12 cellular contexts compared by ENCODE assay signal in the genomic region with DNA sequence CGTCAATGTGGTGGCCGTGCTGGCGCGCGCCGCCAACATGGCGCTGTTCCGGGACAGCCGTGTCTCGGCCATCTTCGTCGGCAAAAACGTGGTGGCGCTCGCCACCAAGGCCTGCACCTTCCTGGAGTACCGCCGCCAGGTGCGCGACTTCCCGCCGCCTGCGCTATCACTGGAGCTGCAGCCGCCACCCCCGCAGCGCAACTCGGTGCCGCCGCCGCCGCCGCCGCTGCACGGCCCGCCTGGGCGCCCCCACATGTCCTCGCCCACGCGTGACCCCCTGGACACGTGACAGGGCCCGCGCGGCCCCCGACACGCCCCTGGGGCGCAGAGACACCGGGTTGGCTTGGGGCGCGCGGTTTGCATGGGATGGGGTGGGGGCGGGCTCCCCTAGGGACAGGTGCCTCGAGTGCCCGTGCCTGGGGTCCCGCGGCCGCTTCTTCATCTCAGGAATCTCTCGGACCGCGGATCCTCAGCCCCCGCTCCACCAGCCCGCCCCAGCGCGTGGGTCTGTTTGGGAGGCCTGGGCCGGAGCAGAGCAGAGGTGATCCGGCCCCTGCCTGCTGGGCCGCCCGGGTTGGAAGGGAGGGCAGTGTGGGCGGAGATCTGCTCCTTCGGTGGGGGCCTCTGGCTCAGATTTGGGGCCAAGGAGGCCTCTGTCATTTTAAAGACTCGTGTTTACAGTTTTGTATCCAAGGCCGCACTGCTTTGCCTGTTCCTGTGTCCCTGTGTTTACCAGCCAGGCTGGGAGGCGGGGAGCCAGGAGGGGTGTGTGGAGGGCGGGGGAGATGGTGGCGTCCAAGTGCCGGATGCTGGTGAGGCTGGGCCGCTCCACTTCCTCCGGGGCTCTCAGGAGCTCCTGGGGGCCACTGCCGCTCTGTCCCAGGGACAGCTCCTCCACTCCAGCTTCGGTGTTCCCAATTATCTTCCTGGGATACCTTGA. TPM values are rescaled to one million over a fixed set of nuclear protein-coding genes. Genes with fewer than 3 reads are reported as not detected.
DNase-seq lines count a peak whose midpoint lies in the region; ATAC-seq and TF ChIP-seq lines count a peak whose summit lies in the region.
"Had no signal": no experiment of that assay in that cellular context is flagged by ENCODE, and none has a peak within 500 bp of the region (broad histone marks: within the 10 kb centered on the region; RNA-seq: fewer than 3 reads in every experiment).

No MANE protein-coding gene starts in this region.

- peaks cover 5 to 15% of the 10 kb centered on the region in 2 donors for H3K27me3 Mint-ChIP-seq in CD8-positive, alpha-beta memory T cell

- H3K4me3 Mint-ChIP-seq in CD8-positive, alpha-beta memory T cell: peak overlapping the region; percentile 74 to 86 (median 80)

- H3K27ac Mint-ChIP-seq in CD8-positive, alpha-beta memory T cell: peak overlapping the region in 3 of 8 donors; percentile 56 to 78 (median 61)

- H3K36me3 ChIP-seq in CD8-positive, alpha-beta memory T cell (ENCODE audit: insufficient read depth, low read length): no peaks in the 10 kb centered on the region
- H3K36me3 ChIP-seq in psoas muscle (ENCODE audit: insufficient read depth in 1 of 2, low read depth in 1 of 2): no peaks in the 10 kb centered on the region

- H3K9me3 ChIP-seq in CD8-positive, alpha-beta memory T cell (ENCODE audit: low read length): no peaks in the 10 kb centered on the region
- no peaks in the 10 kb centered on the region for H3K9me3 ChIP-seq in psoas muscle

- CTCF ChIA-PET in CD8-positive, alpha-beta memory T cell (lab: Charles Lee): interaction anchor here (1.9 to 3.8 kb wide), 3 partner anchors 8 to 48 kb away, joined by 6 to 19 read pairs (median 11); no protein-coding TSS in a partner anchor

- peaks cover 0 to 1% (median 0%) of the 10 kb centered on the region in 5 donors for H3K9me3 Mint-ChIP-seq in CD8-positive, alpha-beta memory T cell

- peaks cover 26% of the 10 kb centered on the region for H3K4me1 ChIP-seq in CD8-positive, alpha-beta memory T cell (ENCODE audit: insufficient read depth, low read length)
- peaks cover 17% of the 10 kb centered on the region for H3K4me1 ChIP-seq in psoas muscle

- H3K27ac ChIP-seq in CD8-positive, alpha-beta memory T cell (ENCODE audit: low read depth, low read length): no peak overlapping the region
- H3K27ac ChIP-seq in caudate nucleus (ENCODE audit: low read depth, low read length) (peak overlapping the region; percentile 36), psoas muscle (no peak overlapping the region)

- peaks cover 4 to 38% (median 7%) of the 10 kb centered on the region in 3 donors for H3K4me1 Mint-ChIP-seq in CD8-positive, alpha-beta memory T cell

- H3K4me3 ChIP-seq in CD8-positive, alpha-beta memory T cell (ENCODE audit: low read length): peak overlapping the region; percentile 53
- peak overlapping the region; percentile 77 for H3K4me3 ChIP-seq in psoas muscle
- no peak overlapping the region for H3K4me3 ChIP-seq in foreskin fibroblast (ENCODE audit: low read depth in 1 of 2, low read length in 2 of 2)

- TF ChIP-seq CTCF in psoas muscle (IDR thresholded peaks at IDR 0.05) (no peak), foreskin fibroblast (IDR thresholded peaks at IDR 0.05; ENCODE audit: low read depth, low read length) (no peak)

- H3K27me3 ChIP-seq in CD8-positive, alpha-beta memory T cell (ENCODE audit: insufficient read depth, low read length, poor library complexity, severe bottlenecking): peaks cover 17% of the 10 kb centered on the region
- H3K27me3 ChIP-seq in psoas muscle (ENCODE audit: insufficient read depth in 3 of 3, low read length in 2 of 3): peaks cover 0 to 46% (median 16%) of the 10 kb centered on the region in 3 donors
- H3K27me3 ChIP-seq: dorsolateral prefrontal cortex had no signal

- 56 to 63% (median 57%) methylated on average over 65 to 78 of the region's 78 CpGs for WGBS in psoas muscle, 3 donors

- POLR2A ChIA-PET in CD8-positive, alpha-beta memory T cell (lab: Charles Lee): interaction anchor here (0.5 to 1.6 kb wide), 3 partner anchors 40 to 572 kb away, joined by 3 to 10 read pairs (median 3); no protein-coding TSS in a partner anchor

- peak in 3 of 5 donors; percentile 21 to 62 (median 36) for DNase-seq in CD8-positive, alpha-beta memory T cell
- DNase-seq in activated CD4-positive, alpha-beta T cell treated with anti-CD3 and anti-CD28 coated beads for 4 hours: peak; percentile 18 to 63
- DNase-seq in caudate nucleus (lab: John Stamatoyannopoulos, UW): no peak
- DNase-seq in psoas muscle: peak in 1 of 2 donors; percentile 49
- no peak for DNase-seq in effector CD4-positive, alpha-beta T cell
- DNase-seq in foreskin fibroblast: no peak
- DNase-seq: activated CD4-positive, CD25-positive, alpha-beta regulatory T cell; C1 segment of cervical spinal cord; Kasumi-1 had no signal

- intact Hi-C loops in psoas muscle (cut with DNase I): loop anchor here (2.0 to 10.0 kb wide), 3 partner anchors 37 to 159 kb away; partner anchors contain the start of gene TEDC1 (in 1 of the 2)

- ATAC-seq in psoas muscle (no peak), HG02884 (IDR thresholded peaks at IDR 0.05; ENCODE audit: unreplicated experiment) (no peak), HG03442 (IDR thresholded peaks at IDR 0.05; ENCODE audit: unreplicated experiment) (no peak)

- H3K36me3 Mint-ChIP-seq in CD8-positive, alpha-beta memory T cell: no peaks in the 10 kb centered on the region

RNA-seq across cellular contexts. Expression of gene TMEM121, which starts 3.4 kb away (rescaled TPM):
- total RNA-seq in CD8-positive, alpha-beta memory T cell: 10 to 100 TPM; 14.2 to 17.1 TPM
- polyA plus RNA-seq in CD8-positive, alpha-beta memory T cell: 3.8 TPM
- under 1 TPM; 0.23 to 0.60 (median 0.39) TPM for total RNA-seq in psoas muscle
- polyA plus RNA-seq in psoas muscle: under 1 TPM; 0.08 to 0.60 (median 0.17) TPM

RNA-seq across cellular contexts. Expression of gene TEDC1, which starts 38.7 kb away (rescaled TPM):
- total RNA-seq in CD8-positive, alpha-beta memory T cell: 10 to 100 TPM; 52.1 to 56.5 TPM
- polyA plus RNA-seq in CD8-positive, alpha-beta memory T cell: 14.7 TPM
- 1 to 10 TPM in 3 of 4 donors, under 1 TPM in 1; 0.95 to 2.0 (median 1.2) TPM for total RNA-seq in psoas muscle
- polyA plus RNA-seq in psoas muscle: 1 to 10 TPM; 1.9 to 5.2 (median 2.3) TPM

RNA-seq across cellular contexts. Expression of gene CRIP1, which starts 43.1 kb away (rescaled TPM):
- total RNA-seq in CD8-positive, alpha-beta memory T cell: 100 to 1,000 TPM; 463 to 468 TPM
- polyA plus RNA-seq in CD8-positive, alpha-beta memory T cell: 1,031 TPM
- total RNA-seq in psoas muscle: 10 to 100 TPM; 11.5 to 24.9 (median 14.2) TPM
- polyA plus RNA-seq in psoas muscle: 10 to 100 TPM; 17.5 to 27.2 (median 20.6) TPM

RNA-seq across cellular contexts. Expression of gene CRIP2, which starts 55.2 kb away (rescaled TPM):
- 1 to 10 TPM; 2.7 to 4.5 TPM for total RNA-seq in CD8-positive, alpha-beta memory T cell
- polyA plus RNA-seq in CD8-positive, alpha-beta memory T cell: 31.5 TPM
- 10 to 100 TPM; 23.1 to 46.5 (median 30.2) TPM for total RNA-seq in psoas muscle
- polyA plus RNA-seq in psoas muscle: 10 to 100 TPM; 28.5 to 71.8 (median 47.3) TPM

Comparison
In these comparisons a context has a peak if more than half of its experiments do, and no peak if none do; other contexts are left out.
1. DNase-seq: peak in CD8-positive, alpha-beta memory T cell (3 of 5) and activated CD4-positive, alpha-beta T cell treated with anti-CD3 and anti-CD28 coated beads for 4 hours (2 of 2); none in caudate nucleus (0 of 61), effector CD4-positive, alpha-beta T cell (single experiment) and foreskin fibroblast (0 of 2).
2. H3K4me3 ChIP-seq: peak in CD8-positive, alpha-beta memory T cell (single experiment) and psoas muscle (single experiment); none in foreskin fibroblast (0 of 2).
3. RNA of gene TMEM121, which starts 3.4 kb away (total RNA-seq): 14.2 to 17.1 TPM in CD8-positive, alpha-beta memory T cell; 0.23 to 0.60 TPM in psoas muscle; every median in the first group is over 4 times any median in the second.
4. RNA of gene TEDC1, which starts 38.7 kb away (total RNA-seq): 52.1 to 56.5 TPM in CD8-positive, alpha-beta memory T cell; 0.95 to 2.0 TPM in psoas muscle; every median in the first group is over 10 times any median in the second.
5. RNA of gene CRIP1, which starts 43.1 kb away (total RNA-seq): 463 to 468 TPM in CD8-positive, alpha-beta memory T cell; 11.5 to 24.9 TPM in psoas muscle; every median in the first group is over 10 times any median in the second.